ENCODE assay signal across 10 cellular contexts in genomic region chr10:6140141-6140841, GRCh38. TPM values are rescaled to one million over a fixed set of nuclear protein-coding genes. Genes with fewer than 3 reads are reported as not detected.
A peak's percentile ranks its signal among the peaks of the same experiment; 100 is the strongest.
DNase-seq lines count a peak whose midpoint lies in the region; ATAC-seq and TF ChIP-seq lines count a peak whose summit lies in the region.
"Had no signal": no experiment of that assay in that cellular context is flagged by ENCODE, and none has a peak within 500 bp of the region (broad histone marks: within the 10 kb centered on the region; RNA-seq: fewer than 3 reads in every experiment).

No MANE protein-coding gene starts in this region.

- H3K9ac ChIP-seq in IMR-90 (ENCODE audit: low read depth, low read length) (no peak overlapping the region), mucosa of rectum (ENCODE audit: low read depth in 1 of 2, low read length in 2 of 2) (peak overlapping the region; percentile 23 to 41)

- dilution Hi-C loops in IMR-90 (cut with HindIII; ENCODE audit: low sequenced_read_pairs, unreplicated experiment): no loop called here

- TF ChIP-seq POLR2A in IMR-90 (IDR thresholded peaks at IDR 0.05; ENCODE audit: low read depth, low read length): no peak

- no peak overlapping the region for H4K8ac ChIP-seq in IMR-90 (ENCODE audit: low read depth in 2 of 2, low read length in 2 of 2)

- 0 out of 2 replicates have a peak overlapping the region, but pooled peaks have one; percentile 4 for H3K14ac ChIP-seq in IMR-90 (replicated peaks; ENCODE audit: low read depth, low read length)

- DNase-seq in CD1c-positive myeloid dendritic cell (ENCODE audit: extremely low spot score): peak; percentile 51
- no peak for DNase-seq in IMR-90
- peak; percentile 64 to 68 for DNase-seq in activated T-cell treated with anti-CD3 and anti-CD28 coated beads, Interleukin-2, amount 50 U/mL, for 48 hours
- no peak for DNase-seq in NCI-H1417 treated with DMSO at 0.1 percent for 48 hours (lab: John Stamatoyannopoulos, UW)
- DNase-seq in SKM-1 (lab: John Stamatoyannopoulos, UW; ENCODE audit: unreplicated experiment): no peak
- DNase-seq: foreskin melanocyte had no signal

- no peak overlapping the region; the same call in 1 of the 2 replicates for H3K23ac ChIP-seq in IMR-90 (ENCODE audit: low read depth, low read length)

- H2AK9ac ChIP-seq in IMR-90 (replicated peaks; ENCODE audit: low read depth, low read length, poor library complexity): peak overlapping the region; percentile 58

- no peak overlapping the region for H3K18ac ChIP-seq in IMR-90 (ENCODE audit: low read depth, low read length)

- CTCF ChIA-PET in IMR-90 (lab: Yijun Ruan, JAX): no interaction called here

- peaks cover 0 to 24% of the 10 kb centered on the region in 2 experiments; a peak in 3 of 4 replicates for H3K79me1 ChIP-seq in IMR-90 (ENCODE audit: low read depth in 1 of 2, low read length in 2 of 2)

- peak overlapping the region; percentile 71 for H3K4ac ChIP-seq in IMR-90 (ENCODE audit: low read depth, low read length)

- TF ChIP-seq RAD21 in IMR-90 (IDR thresholded peaks at IDR 0.05; ENCODE audit: low read length): no peak

- H3K56ac ChIP-seq in IMR-90 (ENCODE audit: extremely low read depth, insufficient read depth, low read length): no peak overlapping the region

- no peak overlapping the region for H3K4me3 ChIP-seq in IMR-90 (ENCODE audit: insufficient read depth, low read depth, low read length)
- H3K4me3 ChIP-seq in mucosa of rectum (ENCODE audit: low read length in 2 of 2): peak overlapping the region; percentile 26 to 29

- H2AK5ac ChIP-seq in IMR-90 (ENCODE audit: low read depth, low read length): peak overlapping the region; percentile 87

- H3K27ac ChIP-seq in IMR-90 (ENCODE audit: insufficient read depth, low read length) (no peak overlapping the region), mucosa of rectum (ENCODE audit: low read depth in 2 of 2, low read length in 2 of 2) (peak overlapping the region in 1 of 2 donors; percentile 23)
- H3K27ac ChIP-seq: HL-60 had no signal

- TF ChIP-seq CTCF in IMR-90 (conservative IDR thresholded peaks at IDR 0.05; ENCODE audit: low read depth, low read length): no peak

- 0 out of 2 replicates have a peak, but pooled peaks cover 3% of the 10 kb centered on the region for H4K20me1 ChIP-seq in IMR-90 (ENCODE audit: insufficient read depth, low read length)

- H3K36me3 ChIP-seq in IMR-90 (ENCODE audit: control insufficient read depth, insufficient read depth, low read length): no peaks in the 10 kb centered on the region
- H3K36me3 ChIP-seq in mucosa of rectum (ENCODE audit: control insufficient read depth in 2 of 2, insufficient read depth in 2 of 2, low read length in 2 of 2): no peaks in the 10 kb centered on the region

- peaks cover 23% of the 10 kb centered on the region for H3K4me1 ChIP-seq in IMR-90 (ENCODE audit: control insufficient read depth, insufficient read depth, low read length)
- peaks cover 8 to 10% of the 10 kb centered on the region in 2 donors for H3K4me1 ChIP-seq in mucosa of rectum (ENCODE audit: control insufficient read depth in 2 of 2, insufficient read depth in 2 of 2, low read length in 2 of 2)

- peak overlapping the region; percentile 71 for H4K91ac ChIP-seq in IMR-90 (ENCODE audit: insufficient read depth, low read depth, low read length)

- no peak overlapping the region for H3K4me2 ChIP-seq in IMR-90 (ENCODE audit: low read depth, low read length)

- BruUV-seq in IMR-90 (replicated peaks; lab: Mats Ljungman, UMichigan): no TSS peak

- H3K9me1 ChIP-seq in IMR-90 (ENCODE audit: insufficient read depth, low read length): peaks cover 17% of the 10 kb centered on the region

- H2BK5ac ChIP-seq in IMR-90 (ENCODE audit: low read depth, low read length, poor library complexity, severe bottlenecking): no peak overlapping the region

- peak overlapping the region; percentile 85 for H2BK120ac ChIP-seq in IMR-90 (ENCODE audit: low read depth, low read length)

- no peak overlapping the region for H4K5ac ChIP-seq in IMR-90 (ENCODE audit: low read depth, low read length)

- intact Hi-C loops in IMR-90 (cut with micrococcal nuclease): no loop called here

- peak overlapping the region; percentile 81; the same call in 1 of the 2 replicates for H2BK20ac ChIP-seq in IMR-90 (ENCODE audit: low read depth, low read length)

- WGBS in IMR-90 (ENCODE audit: extremely low coverage in 2 of 2, insufficient read length in 1 of 2), 2 experiments: 97% methylated on average over 10 of the region's 28 CpGs; no CpG with 5 or more reads in 1 of the 2 experiments

- H3K9me3 ChIP-seq in IMR-90 (ENCODE audit: control insufficient read depth, insufficient read depth, low read length) (no peaks in the 10 kb centered on the region), mucosa of rectum (ENCODE audit: control insufficient read depth in 2 of 2, low read length in 2 of 2) (no peaks in the 10 kb centered on the region)

- POLR2A ChIA-PET in IMR-90 (lab: Charles Lee; ENCODE audit: unreplicated experiment): no interaction called here

- H3K27me3 ChIP-seq in IMR-90 (ENCODE audit: control insufficient read depth, insufficient read depth, low read length): no peaks in the 10 kb centered on the region
- peaks cover 0 to 2% of the 10 kb centered on the region in 2 donors for H3K27me3 ChIP-seq in mucosa of rectum (ENCODE audit: control insufficient read depth in 2 of 2, insufficient read depth in 2 of 2, low read length in 2 of 2)

- ATAC-seq in IMR-90 (ENCODE audit: low read depth): no peak
- no peak for ATAC-seq in HG03108 (IDR thresholded peaks at IDR 0.05; ENCODE audit: unreplicated experiment)
- no peak for ATAC-seq in HG03432 (IDR thresholded peaks at IDR 0.05; ENCODE audit: unreplicated experiment)

- peak overlapping the region; percentile 19 for H2AFZ ChIP-seq in IMR-90 (replicated peaks; ENCODE audit: low read length, poor library complexity)

- in situ Hi-C loops in IMR-90 (cut with MboI; ENCODE audit: low sequenced_read_pairs): loop anchor here (25.0 kb wide), 1 partner anchor 622 kb away; no protein-coding TSS in a partner anchor

- peak overlapping the region; percentile 64; the same call in 2 of the 3 replicates for H2BK15ac ChIP-seq in IMR-90 (ENCODE audit: low read depth, low read length)

TF ChIP-seq in IMR-90, 13 proteins besides CTCF, POLR2A, EP300 and RAD21:
- TF ChIP-seq USF2 (IDR thresholded peaks at IDR 0.05; ENCODE audit: low read depth, low read length) (no peak), RCOR1 (IDR thresholded peaks at IDR 0.05; ENCODE audit: insufficient replicate concordance, low read length) (no peak), FOS (IDR thresholded peaks at IDR 0.05; ENCODE audit: low read depth, low read length) (no peak), CEBPB (IDR thresholded peaks at IDR 0.05; ENCODE audit: low read depth, low read length) (no peak), MXI1 (IDR thresholded peaks at IDR 0.05; ENCODE audit: borderline replicate concordance, low read depth, low read length) (no peak), MAZ (IDR thresholded peaks at IDR 0.05; ENCODE audit: borderline replicate concordance, low read depth, low read length) (no peak), NFE2L2 (IDR thresholded peaks at IDR 0.05; ENCODE audit: low read depth, low read length) (no peak), MAFK (IDR thresholded peaks at IDR 0.05; ENCODE audit: low read depth, low read length) (no peak), BHLHE40 (IDR thresholded peaks at IDR 0.05; ENCODE audit: low read depth, low read length) (no peak), SMC3 (IDR thresholded peaks at IDR 0.05; ENCODE audit: low read depth, low read length) (no peak), RFX5 (IDR thresholded peaks at IDR 0.05; ENCODE audit: low read depth, low read length) (no peak), CHD1 (IDR thresholded peaks at IDR 0.05; ENCODE audit: low read depth, low read length) (no peak)
- TF ChIP-seq, protein P1, sequence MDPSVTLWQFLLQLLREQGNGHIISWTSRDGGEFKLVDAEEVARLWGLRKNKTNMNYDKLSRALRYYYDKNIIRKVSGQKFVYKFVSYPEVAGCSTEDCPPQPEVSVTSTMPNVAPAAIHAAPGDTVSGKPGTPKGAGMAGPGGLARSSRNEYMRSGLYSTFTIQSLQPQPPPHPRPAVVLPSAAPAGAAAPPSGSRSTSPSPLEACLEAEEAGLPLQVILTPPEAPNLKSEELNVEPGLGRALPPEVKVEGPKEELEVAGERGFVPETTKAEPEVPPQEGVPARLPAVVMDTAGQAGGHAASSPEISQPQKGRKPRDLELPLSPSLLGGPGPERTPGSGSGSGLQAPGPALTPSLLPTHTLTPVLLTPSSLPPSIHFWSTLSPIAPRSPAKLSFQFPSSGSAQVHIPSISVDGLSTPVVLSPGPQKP (IDR thresholded peaks at IDR 0.05; ENCODE audit: borderline replicate concordance, low read depth, low read length): no peak

RNA-seq across cellular contexts. Expression of gene RBM17, which starts 51.5 kb away (rescaled TPM):
- 24.6 and 35.6 TPM in 2 replicates for total RNA-seq in IMR-90 (2012; rRNA removed)
- 42.9 and 56.7 TPM in 2 replicates for polyA plus RNA-seq in IMR-90 (2012; rRNA removed)
- polyA plus RNA-seq in IMR-90 (2012; cell fraction: cytosol; rRNA removed): 9.1 and 9.6 TPM in 2 replicates
- polyA plus RNA-seq in IMR-90 (2012; cell fraction: nucleus; rRNA removed; ENCODE audit: low replicate concordance): 38.8 and 95.6 TPM in 2 replicates

Comparison
In these comparisons a context has a peak if more than half of its experiments do, and no peak if none do; other contexts are left out.
1. DNase-seq: peak in CD1c-positive myeloid dendritic cell (single experiment) and activated T-cell treated with anti-CD3 and anti-CD28 coated beads, Interleukin-2, amount 50 U/mL, for 48 hours (2 of 2); none in IMR-90 (single experiment), NCI-H1417 treated with DMSO at 0.1 percent for 48 hours (single experiment) and SKM-1 (single experiment).